Comparison of ENCODE assay signal across 19 cellular contexts in the genomic region with DNA sequence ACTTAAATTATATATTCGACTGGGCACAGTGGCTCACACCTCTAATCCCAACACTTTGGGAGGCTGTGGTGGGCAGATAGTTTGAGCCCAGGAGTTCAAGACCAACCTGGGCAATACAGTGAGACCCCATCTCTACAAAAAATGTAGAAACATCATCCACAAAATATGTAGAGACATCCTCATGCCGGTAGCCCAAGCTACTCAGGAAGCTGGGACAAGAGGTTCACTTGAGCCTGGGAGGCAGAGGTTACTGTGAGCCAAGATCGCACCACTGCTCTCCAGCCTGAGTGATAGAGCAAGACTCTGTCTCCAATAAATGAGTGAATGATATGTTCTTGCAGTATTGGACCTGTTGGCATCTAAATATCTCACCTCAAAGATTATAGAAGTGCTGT. TPM values are rescaled to one million over a fixed set of nuclear protein-coding genes. Genes with fewer than 3 reads are reported as not detected.
DNase-seq lines count a peak whose midpoint lies in the region; ATAC-seq, FAIRE-seq and TF ChIP-seq lines count a peak whose summit lies in the region.
"Had no signal": no experiment of that assay in that cellular context is flagged by ENCODE, and none has a peak within 500 bp of the region (broad histone marks: within the 10 kb centered on the region; RNA-seq: fewer than 3 reads in every experiment).

No MANE protein-coding gene starts in this region.

- H3K4me1 ChIP-seq in ACC112 (ENCODE audit: control insufficient read depth, insufficient read depth, low read length, unreplicated experiment) (peaks cover 57% of the 10 kb centered on the region), adipocyte (ENCODE audit: control insufficient read depth, insufficient read depth, low read length) (peaks cover 54% of the 10 kb centered on the region), kidney (ENCODE audit: control insufficient read depth in 1 of 2, insufficient read depth in 1 of 2, low read depth in 1 of 2, low read length in 2 of 2) (peaks cover 44 to 48% of the 10 kb centered on the region in 2 donors), OCI-LY7 (ENCODE audit: insufficient read depth, low read length, poor library complexity, severe bottlenecking) (peaks cover 44% of the 10 kb centered on the region)

- H3K9ac ChIP-seq in adipocyte (ENCODE audit: low read length) (peak overlapping the region; percentile 52), kidney (ENCODE audit: low read length in 2 of 2) (no peak overlapping the region)

- no TSS peak for BruUV-seq in OCI-LY7 (replicated peaks; lab: Mats Ljungman, UMichigan)

- H2AFZ ChIP-seq in ACC112 (ENCODE audit: low read length, unreplicated experiment) (no peak overlapping the region), OCI-LY7 (ENCODE audit: low read length) (no peak overlapping the region)

- DNase-seq in adipocyte (ENCODE audit: low read depth), result no peak
- DNase-seq in kidney, result no peak
- no peak for DNase-seq in sciatic nerve (ENCODE audit: low spot score)
- no peak for DNase-seq in OCI-LY7 (ENCODE audit: low spot score)
- DNase-seq in nucleus accumbens (lab: John Stamatoyannopoulos, UW), result no peak
- DNase-seq in activated gamma-delta T cell (lab: John Stamatoyannopoulos, UW), result no peak
- DNase-seq: activated CD4-positive, alpha-beta T cell treated with anti-CD3 and anti-CD28 coated beads for 4 hours; activated naive CD8-positive, alpha-beta T cell treated with anti-CD3 and anti-CD28 coated beads, Interleukin-2, amount 10 ng/mL, durations not matched to agents 7 days and 5 days; activated T-cell treated with anti-CD3 and anti-CD28 coated beads, Interleukin-2, amount 50 U/mL, for 1 hour; COR-L47; GDM1; NCI-H1930; NCI-H524 treated with DMSO at 0.1 percent for 48 hours; occipital lobe; T-helper 9 cell had no signal

- FAIRE-seq in kidney (lab: Jason Lieb, UNC), result no peak

- CTCF ChIA-PET in OCI-LY7 (lab: Charles Lee; ENCODE audit: unreplicated experiment), result no interaction called here

- H3K27ac ChIP-seq in ACC112 (ENCODE audit: low read depth, low read length), result peak overlapping the region; percentile 90
- peak overlapping the region; percentile 63 to 80 for H3K27ac ChIP-seq in kidney (ENCODE audit: low read depth in 2 of 2, low read length in 2 of 2)
- no peak overlapping the region for H3K27ac ChIP-seq in OCI-LY7 (ENCODE audit: low read depth, low read length, poor library complexity, severe bottlenecking)
- H3K27ac ChIP-seq: colonic mucosa had no signal

- H3K27me3 ChIP-seq in ACC112 (ENCODE audit: insufficient read depth, low read length), result no peaks in the 10 kb centered on the region
- no peaks in the 10 kb centered on the region for H3K27me3 ChIP-seq in adipocyte (replicated peaks; ENCODE audit: control insufficient read depth, insufficient read depth, low read length)
- H3K27me3 ChIP-seq: colonic mucosa had no signal

- H3K36me3 ChIP-seq in ACC112 (ENCODE audit: insufficient read depth, low read length) (no peaks in the 10 kb centered on the region), adipocyte (ENCODE audit: control insufficient read depth, insufficient read depth, low read length, severe bottlenecking) (no peaks in the 10 kb centered on the region), kidney (ENCODE audit: control insufficient read depth in 1 of 2, insufficient read depth in 2 of 2, low read length in 2 of 2) (no peaks in the 10 kb centered on the region), OCI-LY7 (ENCODE audit: insufficient read depth, low read length) (no peaks in the 10 kb centered on the region)
- H3K36me3 ChIP-seq: colonic mucosa had no signal

- no peaks in the 10 kb centered on the region for H3K9me2 ChIP-seq in OCI-LY7 (ENCODE audit: insufficient read depth, low read length)

- POLR2A ChIA-PET in OCI-LY7 (lab: Charles Lee), result interaction anchor here (1.5 kb wide), 1 partner anchor 23 kb away, joined by 6 read pairs; no protein-coding TSS in a partner anchor

- ATAC-seq in sciatic nerve, result peak; percentile 42
- ATAC-seq in GM21515 (IDR thresholded peaks at IDR 0.05; ENCODE audit: unreplicated experiment), result no peak

- intact Hi-C loops in kidney (cut with DNase I) (no loop called here), sciatic nerve (cut with DNase I) (no loop called here), OCI-LY7 (cut with micrococcal nuclease; ENCODE audit: unreplicated experiment) (loop anchor here (5.0 kb wide), 1 partner anchor 107 kb away; no protein-coding TSS in a partner anchor)

- no peak overlapping the region for H3K4me2 ChIP-seq in OCI-LY7 (ENCODE audit: low read length)

- TF ChIP-seq CTCF in kidney (IDR thresholded peaks at IDR 0.05; ENCODE audit: borderline replicate concordance, extremely low read depth, insufficient read depth) (no peak), OCI-LY7 (conservative IDR thresholded peaks at IDR 0.05; ENCODE audit: low read length) (no peak)

- H3K79me2 ChIP-seq in ACC112 (ENCODE audit: control insufficient read depth, insufficient read depth, low read length, unreplicated experiment) (no peaks in the 10 kb centered on the region), OCI-LY7 (ENCODE audit: insufficient read depth, low read depth, low read length) (no peaks in the 10 kb centered on the region)

- H3K4me3 ChIP-seq in ACC112 (ENCODE audit: low read depth, low read length) (no peak overlapping the region), adipocyte (ENCODE audit: low read length) (no peak overlapping the region), kidney (ENCODE audit: low read length in 2 of 2) (no peak overlapping the region), OCI-LY7 (ENCODE audit: low read depth, low read length, poor library complexity, severe bottlenecking) (no peak overlapping the region)
- H3K4me3 ChIP-seq: colonic mucosa had no signal

- H3K9me3 ChIP-seq in adipocyte (ENCODE audit: control insufficient read depth, low read length), result no peaks in the 10 kb centered on the region
- H3K9me3 ChIP-seq in kidney (ENCODE audit: control insufficient read depth in 1 of 2, low read length in 2 of 2), result no peaks in the 10 kb centered on the region
- H3K9me3 ChIP-seq in OCI-LY7 (ENCODE audit: low read length), result peaks cover 7% of the 10 kb centered on the region
- H3K9me3 ChIP-seq: colonic mucosa had no signal

- H4K20me1 ChIP-seq in OCI-LY7 (ENCODE audit: insufficient read depth, low read length), result no peaks in the 10 kb centered on the region

RNA-seq across cellular contexts. Expression of gene TNS3, which starts 22.6 kb away (rescaled TPM):
- total RNA-seq in kidney, result 198 TPM
- polyA plus RNA-seq in kidney (ENCODE audit: insufficient read depth, low read depth, low replicate concordance), result 38.4 TPM
- total RNA-seq in sciatic nerve, result 230 TPM
- 8.3 and 9.5 TPM in 2 replicates for total RNA-seq in OCI-LY7 (2014; rRNA removed; shearing (Covaris generic))
- total RNA-seq in OCI-LY7 (2022), result 36.5 and 42.1 TPM in 2 replicates
- total RNA-seq: A673 had no signal
